ENCODE assay signal across 8 cellular contexts in the genomic region with DNA sequence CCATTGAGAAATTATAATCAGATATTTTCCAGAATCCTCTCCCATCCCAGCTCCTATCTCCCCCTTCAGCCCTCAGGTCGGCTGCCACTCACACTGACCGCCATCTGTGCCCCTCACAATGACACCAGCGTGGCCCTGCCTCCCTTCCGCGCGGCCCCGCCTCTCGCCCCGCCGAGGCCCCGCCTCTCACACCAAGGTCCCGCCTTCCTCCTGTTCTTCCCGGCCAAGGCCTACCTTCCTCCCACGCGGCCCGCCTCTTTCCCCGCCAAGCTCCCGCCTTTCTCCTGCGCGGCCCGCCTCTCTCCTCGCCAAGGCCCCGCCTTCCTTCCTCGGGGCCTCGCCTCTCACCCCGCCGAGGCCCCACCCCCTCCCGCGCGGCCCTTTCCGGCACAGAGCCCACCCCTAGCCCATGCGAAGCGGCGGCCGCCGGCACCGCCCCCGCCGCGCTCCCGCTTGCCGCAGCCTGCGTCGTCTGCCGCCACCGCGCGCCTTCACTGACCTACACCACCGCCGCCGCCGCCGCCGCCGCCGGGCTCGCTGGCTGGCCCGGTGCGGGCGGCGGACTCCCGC.
A peak's percentile ranks its signal among the peaks of the same experiment; 100 is the strongest.
DNase-seq lines count a peak whose midpoint lies in the region; ATAC-seq lines count a peak whose summit lies in the region.

A gene (plus strand): TSS at position 410 of the 570 bp plus-strand sequence. CDS start 261 bp downstream, outside the sequence.

- peak; percentile 84 for ATAC-seq in GM21390 (IDR thresholded peaks at IDR 0.05; ENCODE audit: unreplicated experiment)

- peak within 1 kb of the TSS; percentile 98 for H3K4me3 ChIP-seq in effector memory CD4-positive, alpha-beta T cell (ENCODE audit: insufficient read depth, low read depth, low read length, poor library complexity, severe bottlenecking)

- H3K9me3 ChIP-seq in effector memory CD4-positive, alpha-beta T cell (ENCODE audit: control insufficient read depth, low read length), result no peaks in the 10 kb centered on the region

- H3K36me3 ChIP-seq in effector memory CD4-positive, alpha-beta T cell (ENCODE audit: control insufficient read depth, insufficient read depth, low read length), result peaks cover 25% of the 10 kb centered on the region

- DNase-seq in COLO668 (lab: John Stamatoyannopoulos, UW; ENCODE audit: unreplicated experiment) (peak; percentile 99), HUDEP-2 (lab: John Stamatoyannopoulos, UW; ENCODE audit: unreplicated experiment in 76 of 76) (peak; percentile 18 to 99 (median 94)), NOMO-1 treated with dmso at 0.1 percent for 144 hours (lab: John Stamatoyannopoulos, UW; ENCODE audit: unreplicated experiment) (peak; percentile 100), medulla oblongata (ENCODE audit: extremely low spot score) (peak; percentile 99)
- peak; percentile 93 to 97 for DNase-seq in activated CD8-positive, alpha-beta memory T cell treated with anti-CD3 and anti-CD28 coated beads for 4 hours (ENCODE audit: low read depth in 2 of 2)
- DNase-seq in effector memory CD4-positive, alpha-beta T cell, result peak; percentile 94 to 96 (median 95)
- peak; percentile 96 to 98 (median 97) for DNase-seq in stimulated activated CD4-positive, alpha-beta T cell treated with anti-CD3 and anti-CD28 coated beads, TNF-alpha, amount 100 ng/mL, for 48 hours (ENCODE audit: low read depth in 3 of 3)

- peaks cover 11% of the 10 kb centered on the region for H3K4me1 ChIP-seq in effector memory CD4-positive, alpha-beta T cell (ENCODE audit: control insufficient read depth, insufficient read depth, low read length, poor library complexity, severe bottlenecking)

- H3K27me3 ChIP-seq in effector memory CD4-positive, alpha-beta T cell (replicated peaks; ENCODE audit: control insufficient read depth, insufficient read depth, low read length, poor library complexity, severe bottlenecking), result no peaks in the 10 kb centered on the region

- H3K27ac ChIP-seq in effector memory CD4-positive, alpha-beta T cell (ENCODE audit: insufficient read depth, low read length, poor library complexity, severe bottlenecking), result peak within 1 kb of the TSS; percentile 83

Comparison
In these comparisons a context has a peak if more than half of its experiments do, and no peak if none do; other contexts are left out.
1. Peak in every context shown above with its lines: DNase-seq, ATAC-seq, H3K4me3 ChIP-seq and H3K27ac ChIP-seq.